In the genomic region with DNA sequence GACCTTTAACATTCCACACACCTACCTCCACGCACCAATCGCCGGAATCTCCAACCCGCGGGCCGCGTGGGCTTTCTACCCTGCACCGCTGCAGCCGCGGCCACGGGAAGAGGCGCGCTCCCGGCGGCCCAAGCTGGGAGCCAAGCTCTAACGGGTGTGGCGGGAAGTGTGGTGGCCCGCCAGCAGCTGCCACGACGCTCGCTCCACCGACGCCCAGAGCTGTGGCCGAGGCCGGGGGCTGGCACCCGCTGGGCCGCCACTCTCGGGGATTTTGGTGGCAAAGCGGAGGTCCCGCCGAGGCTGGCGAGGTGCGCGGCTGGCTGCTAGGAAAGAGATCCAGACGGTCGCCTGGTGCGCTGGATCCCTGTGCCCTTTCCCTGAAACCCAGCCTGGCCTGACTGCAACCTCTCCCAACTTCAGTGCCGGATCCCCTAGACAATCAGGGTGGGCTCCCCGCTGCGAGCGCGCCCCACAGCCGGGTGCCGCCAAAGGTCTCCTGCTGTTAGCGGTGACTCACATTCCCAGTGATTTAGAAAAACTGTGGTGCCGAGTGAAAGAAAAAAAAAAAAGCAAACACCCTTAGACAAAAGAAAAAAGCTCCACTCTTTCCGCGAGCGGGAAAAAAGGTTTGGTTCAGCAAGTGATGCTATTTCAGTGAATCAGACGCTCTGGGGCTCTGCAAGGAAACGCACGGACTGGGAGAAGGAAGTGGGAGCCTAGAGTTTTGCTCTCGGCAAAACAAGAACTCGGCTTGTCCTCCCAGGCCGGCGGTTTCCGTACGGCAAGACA, we compare ENCODE assay signal across 8 cellular contexts. TPM values are rescaled to one million over a fixed set of nuclear protein-coding genes. Genes with fewer than 3 reads are reported as not detected.
DNase-seq lines count a peak whose midpoint lies in the region; ATAC-seq, FAIRE-seq and TF ChIP-seq lines count a peak whose summit lies in the region.

No MANE protein-coding gene starts in this region.

- TF ChIP-seq CTCF in A549 (IDR thresholded peaks at IDR 0.05): no peak
- no peak for TF ChIP-seq CTCF in activated CD8-positive, alpha-beta T cell treated with anti-CD3 and anti-CD28 coated beads for 36 hours (IDR thresholded peaks at IDR 0.05)
- no peak for TF ChIP-seq CTCF in nephron progenitor cell (IDR thresholded peaks at IDR 0.05)
- no peak for TF ChIP-seq CTCF in WERI-Rb-1 (IDR thresholded peaks at IDR 0.05; ENCODE audit: low read depth, low read length)

- H3K27ac Mint-ChIP-seq in activated CD8-positive, alpha-beta T cell treated with anti-CD3 and anti-CD28 coated beads for 36 hours: peak overlapping the region; percentile 69
- H3K27ac Mint-ChIP-seq in nephron progenitor cell: no peak overlapping the region

- H3K36me3 ChIP-seq in WERI-Rb-1: no peaks in the 10 kb centered on the region

- peaks cover 66% of the 10 kb centered on the region for H3K27me3 ChIP-seq in WERI-Rb-1 (ENCODE audit: insufficient read depth, low read depth, severe bottlenecking)

- peak; percentile 9 to 15; a peak in 4 of 6 replicates for ATAC-seq in A549
- ATAC-seq in activated CD8-positive, alpha-beta T cell treated with anti-CD3 and anti-CD28 coated beads for 36 hours: no peak

- POLR2A ChIA-PET in A549 (lab: Yijun Ruan, JAX): no interaction called here
- POLR2A ChIA-PET in activated CD8-positive, alpha-beta T cell treated with anti-CD3 and anti-CD28 coated beads for 36 hours (lab: Charles Lee): interaction anchor here (0.7 to 1.8 kb wide), 4 partner anchors 50 to 260 kb away, joined by 3 to 9 read pairs (median 4); no protein-coding TSS in a partner anchor

- H3K27ac ChIP-seq in A549 (peak overlapping the region; percentile 79 to 91), WERI-Rb-1 (no peak overlapping the region)

- H3K4me3 ChIP-seq in A549 (peak overlapping the region; percentile 50), WERI-Rb-1 (ENCODE audit: low read depth, low read length) (no peak overlapping the region)

- peaks cover 12% of the 10 kb centered on the region; the same call in 2 of the 3 replicates for H3K4me1 ChIP-seq in A549

- H3K36me3 Mint-ChIP-seq in activated CD8-positive, alpha-beta T cell treated with anti-CD3 and anti-CD28 coated beads for 36 hours (ENCODE audit: low read depth): peaks cover 1% of the 10 kb centered on the region
- H3K36me3 Mint-ChIP-seq in nephron progenitor cell (ENCODE audit: low read depth): no peaks in the 10 kb centered on the region

- peak; percentile 35 to 67 for DNase-seq in A549 (ENCODE audit: low read depth in 1 of 2, low spot score in 1 of 2)
- DNase-seq in HT-29 (ENCODE audit: low spot score): peak; percentile 41
- peak; percentile 44 for DNase-seq in activated CD8-positive, alpha-beta T cell treated with anti-CD3 and anti-CD28 coated beads for 36 hours
- peak; percentile 61 for DNase-seq in fibroblast of peridontal ligament (ENCODE audit: extremely low read depth)
- DNase-seq in nephron progenitor cell: peak; percentile 37
- peak; percentile 47 for DNase-seq in ureter (ENCODE audit: low spot score)
- no peak for DNase-seq in WERI-Rb-1
- DNase-seq in activated effector memory CD4-positive, alpha-beta T cell treated with anti-CD3 and anti-CD28 coated beads, Interleukin-2, amount 50 U/mL, for 16 hours: no peak

- peaks cover 35% of the 10 kb centered on the region for H3K27me3 Mint-ChIP-seq in activated CD8-positive, alpha-beta T cell treated with anti-CD3 and anti-CD28 coated beads for 36 hours
- peaks cover 64% of the 10 kb centered on the region for H3K27me3 Mint-ChIP-seq in nephron progenitor cell (ENCODE audit: low read depth, poor library complexity)

- H3K9me3 Mint-ChIP-seq in activated CD8-positive, alpha-beta T cell treated with anti-CD3 and anti-CD28 coated beads for 36 hours: no peaks in the 10 kb centered on the region
- H3K9me3 Mint-ChIP-seq in nephron progenitor cell: no peaks in the 10 kb centered on the region

- H3K4me3 Mint-ChIP-seq in activated CD8-positive, alpha-beta T cell treated with anti-CD3 and anti-CD28 coated beads for 36 hours: peak overlapping the region; percentile 95
- peak overlapping the region; percentile 85 for H3K4me3 Mint-ChIP-seq in nephron progenitor cell

- no peak for FAIRE-seq in A549 (lab: Jason Lieb, UNC)

- TF ChIP-seq EP300 in A549 (IDR thresholded peaks at IDR 0.05): 0 out of 5 replicates have a peak, but pooled peaks of 1 of the 2 experiments have one; percentile 8

- TF ChIP-seq RAD21 in A549 (conservative IDR thresholded peaks at IDR 0.05 in 1 of 2, IDR thresholded peaks at IDR 0.05 in 1 of 2): no peak

- 13% methylated on average over 39 of the region's 58 CpGs for WGBS in A549 (ENCODE audit: missing lambda C conversion rate)

- H3K4me2 ChIP-seq in A549: peak overlapping the region; percentile 99

- intact Hi-C loops in activated CD8-positive, alpha-beta T cell treated with anti-CD3 and anti-CD28 coated beads for 36 hours (cut with micrococcal nuclease): loop anchor here (5.0 to 10.0 kb wide), 4 partner anchors 71 to 587 kb away; no protein-coding TSS in a partner anchor

- TF ChIP-seq POLR2A in A549 (IDR thresholded peaks at IDR 0.05; ENCODE audit: low read length): peak; percentile 10; the same call in 1 of the 2 replicates

- CTCF ChIA-PET in A549 (lab: Yijun Ruan, JAX): interaction anchor here (0.6 to 2.4 kb wide), 21 partner anchors 8 to 598 kb away, joined by 3 to 23 read pairs (median 4); no protein-coding TSS in a partner anchor
- CTCF ChIA-PET in activated CD8-positive, alpha-beta T cell treated with anti-CD3 and anti-CD28 coated beads for 36 hours (lab: Charles Lee): interaction anchor here (0.6 to 1.7 kb wide), 6 partner anchors 8 to 587 kb away, joined by 3 to 9 read pairs (median 4); no protein-coding TSS in a partner anchor

- peaks cover 42% of the 10 kb centered on the region for H3K4me1 Mint-ChIP-seq in activated CD8-positive, alpha-beta T cell treated with anti-CD3 and anti-CD28 coated beads for 36 hours (ENCODE audit: low read depth)
- peaks cover 30% of the 10 kb centered on the region for H3K4me1 Mint-ChIP-seq in nephron progenitor cell

- H3K9me3 ChIP-seq in A549 (no peaks in the 10 kb centered on the region), WERI-Rb-1 (ENCODE audit: severe bottlenecking) (no peaks in the 10 kb centered on the region)

TF ChIP-seq in A549, 52 proteins besides CTCF, POLR2A, EP300 and RAD21 (continues in another document):
- TF ChIP-seq TFCP2L1 (CRISPR knock-in tag; IDR thresholded peaks at IDR 0.05) (no peak), EHMT2 (IDR thresholded peaks at IDR 0.05; ENCODE audit: low read depth) (no peak), ZC3H11A (IDR thresholded peaks at IDR 0.05) (no peak), MAZ (IDR thresholded peaks at IDR 0.05; ENCODE audit: borderline replicate concordance, low read depth, low read length) (no peak), ZFP36 (IDR thresholded peaks at IDR 0.05; ENCODE audit: borderline replicate concordance, partially characterized antibody) (no peak), HOXA7 (CRISPR knock-in tag; IDR thresholded peaks at IDR 0.05) (no peak), FOSL2 (IDR thresholded peaks at IDR 0.05) (peak; percentile 13; the same call in 1 of the 2 replicates), FOSL2 (CRISPR knock-in tag; IDR thresholded peaks at IDR 0.05) (peak; percentile 51; the same call in 1 of the 2 replicates), HMGXB4 (CRISPR knock-in tag; IDR thresholded peaks at IDR 0.05; ENCODE audit: borderline replicate concordance) (no peak), RNF2 (IDR thresholded peaks at IDR 0.05; ENCODE audit: borderline replicate concordance, low read depth) (no peak), GATA3 (IDR thresholded peaks at IDR 0.05; ENCODE audit: borderline replicate concordance) (peak; percentile 35; the same call in 1 of the 2 replicates)
- TF ChIP-seq, protein P1, sequence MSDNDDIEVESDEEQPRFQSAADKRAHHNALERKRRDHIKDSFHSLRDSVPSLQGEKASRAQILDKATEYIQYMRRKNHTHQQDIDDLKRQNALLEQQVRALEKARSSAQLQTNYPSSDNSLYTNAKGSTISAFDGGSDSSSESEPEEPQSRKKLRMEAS (IDR thresholded peaks at IDR 0.05): peak; percentile 96
- TF ChIP-seq, protein P2, sequence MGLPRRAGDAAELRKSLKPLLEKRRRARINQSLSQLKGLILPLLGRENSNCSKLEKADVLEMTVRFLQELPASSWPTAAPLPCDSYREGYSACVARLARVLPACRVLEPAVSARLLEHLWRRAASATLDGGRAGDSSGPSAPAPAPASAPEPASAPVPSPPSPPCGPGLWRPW (IDR thresholded peaks at IDR 0.05): no peak
- TF ChIP-seq, protein P3, sequence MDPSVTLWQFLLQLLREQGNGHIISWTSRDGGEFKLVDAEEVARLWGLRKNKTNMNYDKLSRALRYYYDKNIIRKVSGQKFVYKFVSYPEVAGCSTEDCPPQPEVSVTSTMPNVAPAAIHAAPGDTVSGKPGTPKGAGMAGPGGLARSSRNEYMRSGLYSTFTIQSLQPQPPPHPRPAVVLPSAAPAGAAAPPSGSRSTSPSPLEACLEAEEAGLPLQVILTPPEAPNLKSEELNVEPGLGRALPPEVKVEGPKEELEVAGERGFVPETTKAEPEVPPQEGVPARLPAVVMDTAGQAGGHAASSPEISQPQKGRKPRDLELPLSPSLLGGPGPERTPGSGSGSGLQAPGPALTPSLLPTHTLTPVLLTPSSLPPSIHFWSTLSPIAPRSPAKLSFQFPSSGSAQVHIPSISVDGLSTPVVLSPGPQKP (IDR thresholded peaks at IDR 0.05; ENCODE audit: low read depth, low read length): no peak

RNA-seq across cellular contexts. Expression of gene BCL2L11, which starts 2.9 kb away (rescaled TPM):
- polyA plus RNA-seq in A549 (2011; rRNA removed) (7.4 and 14.5 TPM in 2 replicates), A549 (2017; fragmentation: RNase III; extraction: RNeasy Plus Mini Kit Qiagen cat#74134 plus additional on column Dnase treatment) (9.6 to 17.4 TPM (median 14.5 TPM) in 3 replicates)
- 3.7 and 5.8 TPM in 2 replicates for polyA plus RNA-seq in A549 (2012; cell fraction: cytosol; rRNA removed)
- 4.8 and 5.9 TPM in 2 replicates for polyA plus RNA-seq in A549 (2012; cell fraction: nucleus; rRNA removed)
- 15.2 and 16.4 TPM in 2 replicates for polyA minus RNA-seq in A549 (2011; rRNA and poly(A)+ RNA removed)
- total RNA-seq in HT-29 (2014; rRNA removed; shearing (Covaris generic)): 9.7 and 24.5 TPM in 2 replicates
- total RNA-seq in activated CD8-positive, alpha-beta T cell treated with anti-CD3 and anti-CD28 coated beads for 36 hours: 10 to 100 TPM; 19.8 to 22.6 TPM
- 18.3 TPM for total RNA-seq in ureter

Comparison
In these comparisons a context has a peak if more than half of its experiments do, and no peak if none do; other contexts are left out.
1. DNase-seq: peak in A549 (2 of 2), HT-29 (single experiment), activated CD8-positive, alpha-beta T cell treated with anti-CD3 and anti-CD28 coated beads for 36 hours (single experiment), fibroblast of peridontal ligament (single experiment), nephron progenitor cell (single experiment) and ureter (single experiment); none in WERI-Rb-1 (single experiment) and activated effector memory CD4-positive, alpha-beta T cell treated with anti-CD3 and anti-CD28 coated beads, Interleukin-2, amount 50 U/mL, for 16 hours (single experiment).